8 cellular contexts compared by ENCODE assay signal in genomic region chr18:55343396-55344073, GRCh38.
DNase-seq lines count a peak whose midpoint lies in the region; ATAC-seq and TF ChIP-seq lines count a peak whose summit lies in the region.

No MANE protein-coding gene starts in this region.

- TF ChIP-seq CTCF in liver (IDR thresholded peaks at IDR 0.05; ENCODE audit: low read depth, low read length, missing input control), result peak; percentile 42

- whole genome bisulfite sequencing in liver, result 92% methylated on average over 3 of the region's 3 CpGs

- no peaks in the 10 kb centered on the region for H3K9me3 Mint-ChIP-seq in stimulated activated effector memory CD8-positive, alpha-beta T cell treated with anti-CD3 and anti-CD28 coated beads, Interleukin-12 subunit alpha, Interleukin-12 subunit beta, amount 100 ng/mL, for 72 hours

- DNase-seq in AG08396 (ENCODE audit: low spot score), result peak; percentile 17
- peak; percentile 44 for DNase-seq in amniotic epithelial cell (ENCODE audit: low read depth)
- DNase-seq in stimulated activated CD4-positive, alpha-beta T cell treated with anti-CD3 and anti-CD28 coated beads, Interleukin-1b, Interleukin-23, amount 100 ng/mL, for 48 hours, result no peak
- no peak for DNase-seq in NCI-H128 (lab: John Stamatoyannopoulos, UW; ENCODE audit: unreplicated experiment)
- no peak for DNase-seq in stimulated activated effector memory CD8-positive, alpha-beta T cell treated with anti-CD3 and anti-CD28 coated beads, Interleukin-12 subunit alpha, Interleukin-12 subunit beta, amount 100 ng/mL, for 72 hours (ENCODE audit: low spot score in 2 of 2)

- no peak overlapping the region for H3K27ac ChIP-seq in liver (ENCODE audit: low read depth in 1 of 2, low read length in 2 of 2)

- no peaks in the 10 kb centered on the region for H3K9me3 ChIP-seq in liver (ENCODE audit: control insufficient read depth in 4 of 4, low read length in 3 of 4)

- no peak for TF ChIP-seq EP300 in Ishikawa (IDR thresholded peaks at IDR 0.05; ENCODE audit: borderline replicate concordance)

- TF ChIP-seq RAD21 in Ishikawa (IDR thresholded peaks at IDR 0.05; ENCODE audit: low read depth) (peak; percentile 47), liver (IDR thresholded peaks at IDR 0.05) (peak; percentile 69 to 74)

- H3K9ac ChIP-seq in liver (ENCODE audit: low read depth in 1 of 2, low read length in 2 of 2), result no peak overlapping the region

- no peaks in the 10 kb centered on the region for H3K4me1 ChIP-seq in liver (ENCODE audit: control insufficient read depth in 4 of 4, insufficient read depth in 4 of 4, low read length in 3 of 4)

- H3K27me3 ChIP-seq in liver (ENCODE audit: control insufficient read depth in 4 of 4, insufficient read depth in 4 of 4, low read length in 3 of 4), result peaks cover 0 to 2% (median 0%) of the 10 kb centered on the region in 4 donors

- ATAC-seq in GM18861 (IDR thresholded peaks at IDR 0.05; ENCODE audit: unreplicated experiment), result peak; percentile 84
- no peak for ATAC-seq in stimulated activated effector memory CD8-positive, alpha-beta T cell treated with anti-CD3 and anti-CD28 coated beads, Interleukin-12 subunit alpha, Interleukin-12 subunit beta, amount 100 ng/mL, for 72 hours

- H3K36me3 Mint-ChIP-seq in stimulated activated effector memory CD8-positive, alpha-beta T cell treated with anti-CD3 and anti-CD28 coated beads, Interleukin-12 subunit alpha, Interleukin-12 subunit beta, amount 100 ng/mL, for 72 hours, result no peaks in the 10 kb centered on the region

- H3K36me3 ChIP-seq in liver (ENCODE audit: control insufficient read depth in 4 of 4, insufficient read depth in 3 of 4, low read depth in 1 of 4, low read length in 3 of 4), result no peaks in the 10 kb centered on the region

- no peak overlapping the region for H3K4me3 Mint-ChIP-seq in stimulated activated effector memory CD8-positive, alpha-beta T cell treated with anti-CD3 and anti-CD28 coated beads, Interleukin-12 subunit alpha, Interleukin-12 subunit beta, amount 100 ng/mL, for 72 hours

- no peak overlapping the region for H3K27ac Mint-ChIP-seq in stimulated activated effector memory CD8-positive, alpha-beta T cell treated with anti-CD3 and anti-CD28 coated beads, Interleukin-12 subunit alpha, Interleukin-12 subunit beta, amount 100 ng/mL, for 72 hours

- H3K4me3 ChIP-seq in liver (ENCODE audit: low read depth in 1 of 3, low read length in 3 of 3), result no peak overlapping the region

- no peaks in the 10 kb centered on the region for H3K4me1 Mint-ChIP-seq in stimulated activated effector memory CD8-positive, alpha-beta T cell treated with anti-CD3 and anti-CD28 coated beads, Interleukin-12 subunit alpha, Interleukin-12 subunit beta, amount 100 ng/mL, for 72 hours

TF ChIP-seq in Ishikawa, 13 proteins besides CTCF, POLR2A, EP300 and RAD21:
- no peak for TF ChIP-seq CEBPB (IDR thresholded peaks at IDR 0.05)
- TF ChIP-seq FOXM1 (IDR thresholded peaks at IDR 0.05; ENCODE audit: borderline replicate concordance, low read depth), result no peak
- TF ChIP-seq TCF12 (IDR thresholded peaks at IDR 0.05; ENCODE audit: low read depth), result no peak
- TF ChIP-seq TEAD4 (IDR thresholded peaks at IDR 0.05), result no peak
- TF ChIP-seq ZBTB7A (IDR thresholded peaks at IDR 0.05; ENCODE audit: low read depth), result no peak
- TF ChIP-seq REST (IDR thresholded peaks at IDR 0.05; ENCODE audit: low read depth), result no peak
- TF ChIP-seq CREB1 (IDR thresholded peaks at IDR 0.05; ENCODE audit: low read depth), result no peak
- TF ChIP-seq MAX (IDR thresholded peaks at IDR 0.05), result no peak
- TF ChIP-seq EGR1 (IDR thresholded peaks at IDR 0.05), result no peak
- TF ChIP-seq NFIC (IDR thresholded peaks at IDR 0.05), result no peak
- TF ChIP-seq YY1 (IDR thresholded peaks at IDR 0.05; ENCODE audit: low read depth), result no peak
- no peak for TF ChIP-seq USF1 (IDR thresholded peaks at IDR 0.05)
- TF ChIP-seq TAF1 (IDR thresholded peaks at IDR 0.05; ENCODE audit: low read depth), result no peak
TF ChIP-seq in Ishikawa: peak in this region for 0.

TF ChIP-seq in liver, 16 proteins besides CTCF, POLR2A, EP300 and RAD21:
- TF ChIP-seq GABPA (IDR thresholded peaks at IDR 0.05 in 1 of 2, conservative IDR thresholded peaks at IDR 0.05 in 1 of 2) (no peak), MAX (IDR thresholded peaks at IDR 0.05) (no peak)

Comparison
In these comparisons a context has a peak if more than half of its experiments do, and no peak if none do; other contexts are left out.
1. DNase-seq: peak in AG08396 (single experiment) and amniotic epithelial cell (single experiment); none in stimulated activated CD4-positive, alpha-beta T cell treated with anti-CD3 and anti-CD28 coated beads, Interleukin-1b, Interleukin-23, amount 100 ng/mL, for 48 hours (single experiment), NCI-H128 (single experiment) and stimulated activated effector memory CD8-positive, alpha-beta T cell treated with anti-CD3 and anti-CD28 coated beads, Interleukin-12 subunit alpha, Interleukin-12 subunit beta, amount 100 ng/mL, for 72 hours (0 of 2).